21 cellular contexts compared by ENCODE assay signal in genomic region chr7:44291733-44292395, GRCh38. TPM values are rescaled to one million over a fixed set of nuclear protein-coding genes. Genes with fewer than 3 reads are reported as not detected.
DNase-seq lines count a peak whose midpoint lies in the region; ATAC-seq and TF ChIP-seq lines count a peak whose summit lies in the region.
"Had no signal": no experiment of that assay in that cellular context is flagged by ENCODE, and none has a peak within 500 bp of the region (broad histone marks: within the 10 kb centered on the region; RNA-seq: fewer than 3 reads in every experiment).

No MANE protein-coding gene starts in this region.

- H3K4me3 Mint-ChIP-seq in activated CD4-positive, alpha-beta memory T cell treated with anti-CD3 and anti-CD28 coated beads for 36 hours = no peak overlapping the region
- H3K4me3 Mint-ChIP-seq in activated CD4-positive, alpha-beta memory T cell treated with anti-CD3 and anti-CD28 coated beads, Interleukin-2, amount 10 ng/mL, durations not matched to agents 7 days and 5 days = no peak overlapping the region
- H3K4me3 Mint-ChIP-seq: activated naive CD8-positive, alpha-beta T cell; T-helper 17 cell had no signal

- peak; percentile 4 for DNase-seq in activated CD4-positive, alpha-beta memory T cell treated with anti-CD3 and anti-CD28 coated beads for 36 hours
- DNase-seq in activated CD4-positive, alpha-beta memory T cell treated with anti-CD3 and anti-CD28 coated beads, Interleukin-2, amount 10 ng/mL, durations not matched to agents 7 days and 5 days = no peak
- DNase-seq in left ventricle myocardium inferior = no peak
- peak in 1 of 2 donors; percentile 17 for DNase-seq in psoas muscle
- no peak for DNase-seq in DMS153 treated with DMSO at 0.1 percent for 48 hours (lab: John Stamatoyannopoulos, UW; ENCODE audit: unreplicated experiment)
- DNase-seq in NCI-H748 treated with DMSO at 0.1 percent for 48 hours (lab: John Stamatoyannopoulos, UW) = no peak
- DNase-seq: 8988T, DMS153, NCI-H1694 treated with DMSO at 0.1 percent for 48 hours, NCI-H2227 treated with DMSO at 0.1 percent for 48 hours, PC-9 had no signal

- no peak overlapping the region for H3K4me3 ChIP-seq in left ventricle myocardium inferior
- H3K4me3 ChIP-seq in psoas muscle = no peak overlapping the region
- H3K4me3 ChIP-seq: BLaER1 treated with 17β-estradiol and CSF1 and Interleukin-3, amounts not matched to agents 10 nM and 100 nM; lower lobe of right lung; MG63; PC-9; SJSA1; smooth muscle cell had no signal

- H3K27ac ChIP-seq in angular gyrus (ENCODE audit: low read depth, low read length) = peak overlapping the region; percentile 44
- peak overlapping the region; percentile 84 for H3K27ac ChIP-seq in left ventricle myocardium inferior (replicated peaks)
- peak overlapping the region; percentile 16 for H3K27ac ChIP-seq in psoas muscle
- H3K27ac ChIP-seq: BLaER1 treated with 17β-estradiol and CSF1 and Interleukin-3, amounts not matched to agents 10 nM and 100 nM; lower lobe of right lung; PC-9; SJSA1 had no signal

- intact Hi-C loops in activated CD4-positive, alpha-beta memory T cell treated with anti-CD3 and anti-CD28 coated beads for 36 hours (cut with micrococcal nuclease) = no loop called here
- intact Hi-C loops in left ventricle myocardium inferior (cut with micrococcal nuclease) (no loop called here), psoas muscle (cut with DNase I) (no loop called here)

- H3K36me3 Mint-ChIP-seq in activated CD4-positive, alpha-beta memory T cell treated with anti-CD3 and anti-CD28 coated beads for 36 hours = no peaks in the 10 kb centered on the region
- no peaks in the 10 kb centered on the region for H3K36me3 Mint-ChIP-seq in activated CD4-positive, alpha-beta memory T cell treated with anti-CD3 and anti-CD28 coated beads, Interleukin-2, amount 10 ng/mL, durations not matched to agents 7 days and 5 days (ENCODE audit: low read depth)
- H3K36me3 Mint-ChIP-seq: activated naive CD8-positive, alpha-beta T cell had no signal

- peaks cover 87% of the 10 kb centered on the region for H3K4me1 ChIP-seq in left ventricle myocardium inferior
- H3K4me1 ChIP-seq in psoas muscle = peaks cover 34% of the 10 kb centered on the region
- H3K4me1 ChIP-seq: SJSA1 had no signal

- no peak for TF ChIP-seq CTCF in left ventricle myocardium inferior (IDR thresholded peaks at IDR 0.05; ENCODE audit: borderline replicate concordance)
- no peak for TF ChIP-seq CTCF in psoas muscle (IDR thresholded peaks at IDR 0.05)

- no peaks in the 10 kb centered on the region for H3K9me3 ChIP-seq in left ventricle myocardium inferior (replicated peaks)
- no peaks in the 10 kb centered on the region for H3K9me3 ChIP-seq in psoas muscle
- H3K9me3 ChIP-seq: BLaER1 treated with 17β-estradiol and CSF1 and Interleukin-3, amounts not matched to agents 10 nM and 100 nM; lower lobe of right lung; MG63; SJSA1 had no signal

- ATAC-seq in psoas muscle (no peak), GM18873 (IDR thresholded peaks at IDR 0.05; ENCODE audit: low FRiP score, unreplicated experiment) (no peak)
- ATAC-seq: T-helper 17 cell had no signal

- POLR2A ChIA-PET in activated CD4-positive, alpha-beta memory T cell treated with anti-CD3 and anti-CD28 coated beads for 36 hours (lab: Charles Lee) = no interaction called here
- POLR2A ChIA-PET in activated CD4-positive, alpha-beta memory T cell treated with anti-CD3 and anti-CD28 coated beads, Interleukin-2, amount 10 ng/mL, durations not matched to agents 7 days and 5 days (lab: Charles Lee) = no interaction called here

- H3K27me3 Mint-ChIP-seq in activated CD4-positive, alpha-beta memory T cell treated with anti-CD3 and anti-CD28 coated beads for 36 hours = peaks cover 30% of the 10 kb centered on the region
- H3K27me3 Mint-ChIP-seq in activated CD4-positive, alpha-beta memory T cell treated with anti-CD3 and anti-CD28 coated beads, Interleukin-2, amount 10 ng/mL, durations not matched to agents 7 days and 5 days = peaks cover 41% of the 10 kb centered on the region

- CTCF ChIA-PET in activated CD4-positive, alpha-beta memory T cell treated with anti-CD3 and anti-CD28 coated beads for 36 hours (lab: Charles Lee) = no interaction called here
- CTCF ChIA-PET in activated CD4-positive, alpha-beta memory T cell treated with anti-CD3 and anti-CD28 coated beads, Interleukin-2, amount 10 ng/mL, durations not matched to agents 7 days and 5 days (lab: Charles Lee) = interaction anchor here (1.2 kb wide), 1 partner anchor 243 kb away, joined by 3 read pairs; no protein-coding TSS in a partner anchor

- H3K9me3 Mint-ChIP-seq in activated CD4-positive, alpha-beta memory T cell treated with anti-CD3 and anti-CD28 coated beads for 36 hours = no peaks in the 10 kb centered on the region
- no peaks in the 10 kb centered on the region for H3K9me3 Mint-ChIP-seq in activated CD4-positive, alpha-beta memory T cell treated with anti-CD3 and anti-CD28 coated beads, Interleukin-2, amount 10 ng/mL, durations not matched to agents 7 days and 5 days

- H3K27me3 ChIP-seq in left ventricle myocardium inferior (ENCODE audit: low read depth) (peaks cover 5% of the 10 kb centered on the region), psoas muscle (ENCODE audit: insufficient read depth in 3 of 3, low read length in 2 of 3) (no peaks in the 10 kb centered on the region)
- H3K27me3 ChIP-seq: BLaER1 treated with 17β-estradiol and CSF1 and Interleukin-3, amounts not matched to agents 10 nM and 100 nM; MG63 had no signal

- 75 to 83% (median 82%) methylated on average over 9 of the region's 9 CpGs for WGBS in psoas muscle, 3 donors

- H3K36me3 ChIP-seq in left ventricle myocardium inferior (no peaks in the 10 kb centered on the region), psoas muscle (ENCODE audit: insufficient read depth in 1 of 2, low read depth in 1 of 2) (no peaks in the 10 kb centered on the region)
- H3K36me3 ChIP-seq: BLaER1 treated with 17β-estradiol and CSF1 and Interleukin-3, amounts not matched to agents 10 nM and 100 nM; lower lobe of right lung; MG63; SJSA1 had no signal

- no peaks in the 10 kb centered on the region for H3K4me1 Mint-ChIP-seq in activated CD4-positive, alpha-beta memory T cell treated with anti-CD3 and anti-CD28 coated beads for 36 hours (ENCODE audit: low read depth)
- no peaks in the 10 kb centered on the region for H3K4me1 Mint-ChIP-seq in activated CD4-positive, alpha-beta memory T cell treated with anti-CD3 and anti-CD28 coated beads, Interleukin-2, amount 10 ng/mL, durations not matched to agents 7 days and 5 days
- H3K4me1 Mint-ChIP-seq: T-helper 17 cell had no signal

- no peak overlapping the region for H3K27ac Mint-ChIP-seq in activated CD4-positive, alpha-beta memory T cell treated with anti-CD3 and anti-CD28 coated beads for 36 hours
- H3K27ac Mint-ChIP-seq in activated CD4-positive, alpha-beta memory T cell treated with anti-CD3 and anti-CD28 coated beads, Interleukin-2, amount 10 ng/mL, durations not matched to agents 7 days and 5 days = no peak overlapping the region
- H3K27ac Mint-ChIP-seq: activated naive CD8-positive, alpha-beta T cell; T-helper 17 cell had no signal

RNA-seq across cellular contexts. Expression of gene CAMK2B, which starts 33.5 kb away (rescaled TPM):
- total RNA-seq in activated CD4-positive, alpha-beta memory T cell treated with anti-CD3 and anti-CD28 coated beads for 36 hours = under 1 TPM; 0.46 to 0.76 TPM
- total RNA-seq in activated CD4-positive, alpha-beta memory T cell treated with anti-CD3 and anti-CD28 coated beads, Interleukin-2, amount 10 ng/mL, durations not matched to agents 7 days and 5 days = under 1 TPM in 1 of 2 experiments, not detected in 1; 0.10 TPM
- total RNA-seq in left ventricle myocardium inferior (98.0 TPM), psoas muscle (10 to 100 TPM; 50.0 to 81.4 (median 67.2) TPM)
- polyA plus RNA-seq in psoas muscle = 10 to 100 TPM; 14.5 to 24.3 (median 19.9) TPM
- total RNA-seq: epithelial cell of proximal tubule, SJSA1, smooth muscle cell had no signal
- polyA plus RNA-seq: smooth muscle cell had no signal

Comparison
In these comparisons a context has a peak if more than half of its experiments do, and no peak if none do; other contexts are left out.
1. H3K27ac ChIP-seq: peak in every context shown above with its lines; median percentile 84 in left ventricle myocardium inferior; 44 in angular gyrus; 16 in psoas muscle.
2. RNA of gene CAMK2B, which starts 33.5 kb away (total RNA-seq): 98.0 TPM in left ventricle myocardium inferior (single experiment) and 50.0 to 81.4 TPM in psoas muscle; 0.46 to 0.76 TPM in activated CD4-positive, alpha-beta memory T cell treated with anti-CD3 and anti-CD28 coated beads for 36 hours and 0.10 TPM in activated CD4-positive, alpha-beta memory T cell treated with anti-CD3 and anti-CD28 coated beads, Interleukin-2, amount 10 ng/mL, durations not matched to agents 7 days and 5 days; every median in the first group is over 10 times any median in the second.